Comparison of ENCODE assay signal across 8 cellular contexts in genomic region chr2:3651686-3652516, GRCh38. TPM values are rescaled to one million over a fixed set of nuclear protein-coding genes. Genes with fewer than 3 reads are reported as not detected.
DNase-seq lines count a peak whose midpoint lies in the region; ATAC-seq and TF ChIP-seq lines count a peak whose summit lies in the region.

No MANE protein-coding gene starts in this region.

- ATAC-seq in CD4-positive, alpha-beta T cell (ENCODE audit: poor library complexity) = peak; percentile 75
- ATAC-seq in GM19452 (IDR thresholded peaks at IDR 0.05; ENCODE audit: unreplicated experiment) (peak; percentile 78), HG03575 (IDR thresholded peaks at IDR 0.05; ENCODE audit: extremely low read depth, insufficient number of reproducible peaks, low FRiP score, unreplicated experiment) (peak; percentile 71), heart right ventricle (peak; percentile 46 to 68 (median 57))

- CTCF ChIA-PET in CD4-positive, alpha-beta T cell (lab: Charles Lee) = interaction anchor here (0.7 to 1.3 kb wide), 2 partner anchors 78 to 1832 kb away, joined by 3 read pairs; no protein-coding TSS in a partner anchor
- CTCF ChIA-PET in OCI-LY7 (lab: Charles Lee; ENCODE audit: unreplicated experiment) = interaction anchor here (0.7 to 2.1 kb wide), 9 partner anchors 9 to 229 kb away, joined by 3 to 9 read pairs (median 4); partner anchors contain the start of genes RNASEH1 and RPS7
- CTCF ChIA-PET in activated naive CD4-positive, alpha-beta T cell treated with anti-CD3 and anti-CD28 coated beads, Interleukin-2, amount 10 ng/mL, durations not matched to agents 7 days and 5 days (lab: Charles Lee) = interaction anchor here (0.8 to 2.9 kb wide), 13 partner anchors 29 to 1532 kb away, joined by 3 to 21 read pairs (median 3); partner anchors contain the start of genes ADI1 and RNASEH1

- peaks cover 23% of the 10 kb centered on the region for H3K4me1 ChIP-seq in OCI-LY7 (ENCODE audit: insufficient read depth, low read length, poor library complexity, severe bottlenecking)
- peaks cover 0 to 19% (median 14%) of the 10 kb centered on the region in 9 donors for H3K4me1 ChIP-seq in heart right ventricle

- no peaks in the 10 kb centered on the region for H3K9me3 ChIP-seq in CD4-positive, alpha-beta T cell (ENCODE audit: control insufficient read depth, low read length)
- H3K9me3 ChIP-seq in OCI-LY7 (ENCODE audit: low read length) (no peaks in the 10 kb centered on the region), heart right ventricle (peaks cover 0 to 4% (median 0%) of the 10 kb centered on the region in 11 donors)

- 17 to 25% methylated on average over 42 of the region's 42 CpGs for WGBS in heart right ventricle, 2 donors

- H3K36me3 ChIP-seq in OCI-LY7 (ENCODE audit: insufficient read depth, low read length) = no peaks in the 10 kb centered on the region
- no peaks in the 10 kb centered on the region for H3K36me3 ChIP-seq in heart right ventricle

- peak overlapping the region; percentile 77 for H3K4me2 ChIP-seq in OCI-LY7 (ENCODE audit: low read length)

- H3K4me3 ChIP-seq in OCI-LY7 (ENCODE audit: low read depth, low read length, poor library complexity, severe bottlenecking) (peak overlapping the region; percentile 42), heart right ventricle (peak overlapping the region in 9 of 10 donors; percentile 12 to 57 (median 40))

- peaks cover 16% of the 10 kb centered on the region for H3K4me1 Mint-ChIP-seq in CD4-positive, alpha-beta T cell (ENCODE audit: low read depth)
- H3K4me1 Mint-ChIP-seq in activated naive CD4-positive, alpha-beta T cell treated with anti-CD3 and anti-CD28 coated beads, Interleukin-2, amount 10 ng/mL, durations not matched to agents 7 days and 5 days = peaks cover 16% of the 10 kb centered on the region
- peaks cover 17% of the 10 kb centered on the region for H3K4me1 Mint-ChIP-seq in progenitor cell of endocrine pancreas (ENCODE audit: low read depth)

- no peak for TF ChIP-seq CTCF in CD4-positive, alpha-beta T cell (IDR thresholded peaks at IDR 0.05)
- no peak for TF ChIP-seq CTCF in OCI-LY7 (conservative IDR thresholded peaks at IDR 0.05; ENCODE audit: low read length)
- no peak for TF ChIP-seq CTCF in heart right ventricle (IDR thresholded peaks at IDR 0.05)
- TF ChIP-seq CTCF in progenitor cell of endocrine pancreas (IDR thresholded peaks at IDR 0.05; ENCODE audit: unreplicated experiment) = no peak

- BruUV-seq in OCI-LY7 (replicated peaks; lab: Mats Ljungman, UMichigan) = no TSS peak

- peak; percentile 51 to 73 (median 59) for DNase-seq in CD4-positive, alpha-beta T cell
- DNase-seq in OCI-LY7 (ENCODE audit: low spot score) (peak; percentile 92), heart right ventricle (peak; percentile 39 to 43), progenitor cell of endocrine pancreas (ENCODE audit: low spot score, unreplicated experiment) (peak; percentile 73), ureter (ENCODE audit: low spot score) (peak; percentile 67)
- DNase-seq in activated naive CD4-positive, alpha-beta T cell treated with anti-CD3 and anti-CD28 coated beads, Interleukin-2, amount 10 ng/mL, durations not matched to agents 7 days and 5 days = peak; percentile 86

- POLR2A ChIA-PET in CD4-positive, alpha-beta T cell (lab: Charles Lee) = interaction anchor here (1.4 to 2.2 kb wide), 5 partner anchors 76 to 273 kb away, joined by 5 to 14 read pairs (median 11); partner anchors contain the start of genes ADI1, EIPR1, RNASEH1 and RPS7
- POLR2A ChIA-PET in OCI-LY7 (lab: Charles Lee) = interaction anchor here (0.5 to 2.7 kb wide), 23 partner anchors 10 to 677 kb away, joined by 3 to 21 read pairs (median 4); partner anchors contain the start of genes RNASEH1 and RPS7

- H3K79me2 ChIP-seq in OCI-LY7 (ENCODE audit: insufficient read depth, low read depth, low read length) = no peaks in the 10 kb centered on the region

- H3K4me3 Mint-ChIP-seq in CD4-positive, alpha-beta T cell = peak overlapping the region; percentile 91
- peak overlapping the region; percentile 70 for H3K4me3 Mint-ChIP-seq in activated naive CD4-positive, alpha-beta T cell treated with anti-CD3 and anti-CD28 coated beads, Interleukin-2, amount 10 ng/mL, durations not matched to agents 7 days and 5 days
- peak overlapping the region; percentile 66 for H3K4me3 Mint-ChIP-seq in progenitor cell of endocrine pancreas (ENCODE audit: low read depth)

- no peaks in the 10 kb centered on the region for H3K27me3 ChIP-seq in CD4-positive, alpha-beta T cell (ENCODE audit: control insufficient read depth, insufficient read depth, low read length)
- H3K27me3 ChIP-seq in heart right ventricle = peaks cover 0 to 15% (median 0%) of the 10 kb centered on the region in 7 donors

- no peaks in the 10 kb centered on the region for H3K9me3 Mint-ChIP-seq in CD4-positive, alpha-beta T cell
- H3K9me3 Mint-ChIP-seq in activated naive CD4-positive, alpha-beta T cell treated with anti-CD3 and anti-CD28 coated beads, Interleukin-2, amount 10 ng/mL, durations not matched to agents 7 days and 5 days = no peaks in the 10 kb centered on the region
- no peaks in the 10 kb centered on the region for H3K9me3 Mint-ChIP-seq in progenitor cell of endocrine pancreas (ENCODE audit: low read depth)

- peak overlapping the region; percentile 90 for H2AFZ ChIP-seq in OCI-LY7 (ENCODE audit: low read length)

- H3K36me3 Mint-ChIP-seq in CD4-positive, alpha-beta T cell (ENCODE audit: low read depth) = no peaks in the 10 kb centered on the region
- no peaks in the 10 kb centered on the region for H3K36me3 Mint-ChIP-seq in activated naive CD4-positive, alpha-beta T cell treated with anti-CD3 and anti-CD28 coated beads, Interleukin-2, amount 10 ng/mL, durations not matched to agents 7 days and 5 days
- H3K36me3 Mint-ChIP-seq in progenitor cell of endocrine pancreas (ENCODE audit: insufficient read depth) = peaks cover 1% of the 10 kb centered on the region

- peak overlapping the region; percentile 29 for H3K27ac ChIP-seq in CD4-positive, alpha-beta T cell (ENCODE audit: low read depth, low read length)
- H3K27ac ChIP-seq in OCI-LY7 (ENCODE audit: low read depth, low read length, poor library complexity, severe bottlenecking) (peak overlapping the region; percentile 61), heart right ventricle (peak overlapping the region in 9 of 10 donors; percentile 37 to 82 (median 73))

- peak overlapping the region; percentile 65 for H3K27ac Mint-ChIP-seq in CD4-positive, alpha-beta T cell
- H3K27ac Mint-ChIP-seq in activated naive CD4-positive, alpha-beta T cell treated with anti-CD3 and anti-CD28 coated beads, Interleukin-2, amount 10 ng/mL, durations not matched to agents 7 days and 5 days = peak overlapping the region; percentile 69
- peak overlapping the region; percentile 99 for H3K27ac Mint-ChIP-seq in progenitor cell of endocrine pancreas

- H3K9me2 ChIP-seq in OCI-LY7 (ENCODE audit: insufficient read depth, low read length) = no peaks in the 10 kb centered on the region

- H4K20me1 ChIP-seq in OCI-LY7 (ENCODE audit: insufficient read depth, low read length) = no peaks in the 10 kb centered on the region

- H3K27me3 Mint-ChIP-seq in CD4-positive, alpha-beta T cell = no peaks in the 10 kb centered on the region
- peaks cover 11% of the 10 kb centered on the region for H3K27me3 Mint-ChIP-seq in activated naive CD4-positive, alpha-beta T cell treated with anti-CD3 and anti-CD28 coated beads, Interleukin-2, amount 10 ng/mL, durations not matched to agents 7 days and 5 days
- no peaks in the 10 kb centered on the region for H3K27me3 Mint-ChIP-seq in progenitor cell of endocrine pancreas

- intact Hi-C loops in CD4-positive, alpha-beta T cell (cut with DNase I, micrococcal nuclease) = loop anchor here (1.0 to 10.0 kb wide), 8 partner anchors 75 to 1531 kb away; partner anchors contain the start of genes RPS7 (in 2 of the 2) and RNASEH1 (in 1 of the 2)
- intact Hi-C loops in OCI-LY7 (cut with micrococcal nuclease; ENCODE audit: unreplicated experiment) (loop anchor here (1.0 to 5.0 kb wide), 7 partner anchors 41 to 228 kb away; partner anchors contain the start of genes ADI1, RNASEH1 and RPS7), heart right ventricle (cut with DNase I) (loop anchor here in 9 of 10 donors (2.0 to 10.0 kb wide), 10 partner anchors 55 to 1527 kb away; partner anchors contain the start of genes COLEC11 (in 4 of the 9) and RPS7 (in 2 of the 9))

RNA-seq across cellular contexts. Expression of gene ALLC, which starts 6.1 kb away (rescaled TPM):
- not detected for total RNA-seq in CD4-positive, alpha-beta T cell
- total RNA-seq in OCI-LY7 (2014; rRNA removed; shearing (Covaris generic)) = not detected in 2 replicates
- not detected in 2 replicates for total RNA-seq in OCI-LY7 (2022)
- not detected for total RNA-seq in heart right ventricle
- under 1 TPM in 1 of 2 donors, not detected in 1; 0.59 TPM for polyA plus RNA-seq in heart right ventricle
- 0.16 TPM in 1 of 2 replicates, not detected in the other for total RNA-seq in progenitor cell of endocrine pancreas
- total RNA-seq in ureter = not detected

RNA-seq across cellular contexts. Expression of gene DCDC2C, which starts 51.5 kb away (rescaled TPM):
- not detected for total RNA-seq in CD4-positive, alpha-beta T cell
- not detected in 2 replicates for total RNA-seq in OCI-LY7 (2014; rRNA removed; shearing (Covaris generic))
- total RNA-seq in OCI-LY7 (2022) = not detected in 2 replicates
- under 1 TPM in 1 of 10 donors, not detected in 9; 0.66 TPM for total RNA-seq in heart right ventricle
- not detected for polyA plus RNA-seq in heart right ventricle
- not detected in 2 replicates for total RNA-seq in progenitor cell of endocrine pancreas
- total RNA-seq in ureter = not detected

RNA-seq across cellular contexts. Expression of gene COLEC11, which starts 57.0 kb away (rescaled TPM):
- under 1 TPM in 1 of 2 experiments, not detected in 1; 0.47 TPM for total RNA-seq in CD4-positive, alpha-beta T cell
- not detected in 2 replicates for total RNA-seq in OCI-LY7 (2014; rRNA removed; shearing (Covaris generic))
- total RNA-seq in OCI-LY7 (2022) = 1.1 and 1.7 TPM in 2 replicates
- 1 to 10 TPM; 2.0 to 7.2 (median 4.1) TPM for total RNA-seq in heart right ventricle
- 10 to 100 TPM; 18.2 to 26.7 TPM for polyA plus RNA-seq in heart right ventricle
- total RNA-seq in progenitor cell of endocrine pancreas = not detected in 2 replicates
- total RNA-seq in ureter = 2.4 TPM

Comparison
In these comparisons a context has a peak if more than half of its experiments do, and no peak if none do; other contexts are left out.
1. Peak in every context shown above with its lines: DNase-seq, ATAC-seq, H3K4me3 ChIP-seq and H3K27ac ChIP-seq.
2. DNase-seq: peak in every context shown above with its lines; median percentile 92 in OCI-LY7; 86 in activated naive CD4-positive, alpha-beta T cell treated with anti-CD3 and anti-CD28 coated beads, Interleukin-2, amount 10 ng/mL, durations not matched to agents 7 days and 5 days; 73 in progenitor cell of endocrine pancreas; 67 in ureter; 59 in CD4-positive, alpha-beta T cell; 41 in heart right ventricle.